ENCODE assay signal across 36 cellular contexts in the genomic region with DNA sequence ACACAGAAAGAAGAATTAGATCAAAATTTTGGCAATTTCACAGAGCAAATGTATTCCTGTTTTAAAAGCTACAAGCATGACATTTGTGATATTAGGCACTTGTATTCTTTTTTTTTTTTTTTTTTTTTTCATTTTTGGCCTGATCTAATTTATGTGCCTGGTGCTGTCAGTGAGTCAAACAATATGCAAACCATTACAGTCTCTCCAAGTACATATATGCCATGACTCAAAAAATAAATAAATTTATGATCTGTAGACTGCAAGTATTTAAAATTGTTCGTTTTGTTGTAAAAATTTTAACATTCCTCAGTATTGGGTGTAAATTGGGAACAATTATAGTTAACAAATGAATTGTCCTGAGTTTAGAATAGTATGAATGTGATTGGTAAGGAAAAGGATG. TPM values are rescaled to one million over a fixed set of nuclear protein-coding genes. Genes with fewer than 3 reads are reported as not detected.
"Had no signal": no experiment of that assay in that cellular context is flagged by ENCODE, and none has a peak within 500 bp of the region (broad histone marks: within the 10 kb centered on the region; RNA-seq: fewer than 3 reads in every experiment).

No MANE protein-coding gene starts in this region.

- H3K4me1 ChIP-seq: adrenal gland, ascending aorta, body of pancreas, breast epithelium had no signal

- H3K4me3 ChIP-seq: adrenal gland, ascending aorta, body of pancreas, breast epithelium, cardiac muscle cell had no signal

- H3K9me3 ChIP-seq: adrenal gland, ascending aorta, body of pancreas, breast epithelium had no signal

- DNase-seq: activated effector memory CD4-positive, alpha-beta T cell treated with anti-CD3 and anti-CD28 coated beads, Interleukin-2, amount 50 U/mL, for 16 hours; activated effector memory CD4-positive, alpha-beta T cell treated with Interleukin-2 at 50 U/mL for 16 hours; activated gamma-delta T cell; activated gamma-delta T cell treated with Interleukin-2 at 50 U/mL for 16 hours; activated naive CD4-positive, alpha-beta T cell; activated naive CD4-positive, alpha-beta T cell treated with anti-CD3 and anti-CD28 coated beads for 36 hours; activated naive CD4-positive, alpha-beta T cell treated with anti-CD3 and anti-CD28 coated beads, Interleukin-2, amount 10 ng/mL, durations not matched to agents 7 days and 5 days; activated naive CD4-positive, alpha-beta T cell treated with anti-CD3 and anti-CD28 coated beads, Interleukin-2, amount 50 U/mL, for 16 hours; activated naive CD4-positive, alpha-beta T cell treated with Interleukin-2 at 50 U/mL for 16 hours; activated naive CD8-positive, alpha-beta T cell treated with anti-CD3 and anti-CD28 coated beads for 36 hours; activated naive CD8-positive, alpha-beta T cell treated with anti-CD3 and anti-CD28 coated beads, Interleukin-2, amount 10 ng/mL, durations not matched to agents 7 days and 5 days; activated naive CD8-positive, alpha-beta T cell treated with anti-CD3 and anti-CD28 coated beads, Interleukin-2, amount 50 U/mL, for 24 hours; activated T-cell treated with anti-CD3 and anti-CD28 coated beads, Interleukin-2, amount 50 U/mL, for 4 hours; activated T-cell treated with anti-CD3 and anti-CD28 coated beads, Interleukin-2, amount 50 U/mL, for 48 hours; activated T-cell treated with anti-CD3 and anti-CD28 coated beads, Interleukin-2, amount 50 U/mL, for 72 hours; adrenal gland; amniotic stem cell; amygdala; anterior cingulate cortex; aorta; body of pancreas; brain microvascular endothelial cell; caudate nucleus; central memory CD4-positive, alpha-beta T cell; cerebellar nuclear complex had no signal

- H3K36me3 ChIP-seq: adrenal gland, ascending aorta, brain microvascular endothelial cell, breast epithelium, cardiac muscle cell had no signal

- H3K27ac ChIP-seq: adrenal gland, ascending aorta, body of pancreas, brain microvascular endothelial cell, breast epithelium, cardiac muscle cell had no signal

- H3K27me3 ChIP-seq: adrenal gland, ascending aorta, body of pancreas, brain microvascular endothelial cell, breast epithelium, cardiac muscle cell had no signal

- ATAC-seq: activated naive CD4-positive, alpha-beta T cell treated with anti-CD3 and anti-CD28 coated beads, Interleukin-2, amount 50 U/mL, for 72 hours; activated naive CD8-positive, alpha-beta T cell treated with anti-CD3 and anti-CD28 coated beads, Interleukin-2, amount 50 U/mL, for 24 hours; activated T-cell treated with anti-CD3 and anti-CD28 coated beads, Interleukin-2, amount 50 U/mL, for 4 hours; activated T-cell treated with anti-CD3 and anti-CD28 coated beads, Interleukin-2, amount 50 U/mL, for 72 hours; activated T-helper 17 cell treated with anti-CD3 and anti-CD28 coated beads, Interleukin-2, amount 50 U/mL, for 72 hours; body of pancreas had no signal

RNA-seq across cellular contexts. Expression of gene CDH9, which starts 51.4 kb away (rescaled TPM):
- total RNA-seq: activated naive CD4-positive, alpha-beta T cell treated with anti-CD3 and anti-CD28 coated beads for 36 hours; activated naive CD4-positive, alpha-beta T cell treated with anti-CD3 and anti-CD28 coated beads, Interleukin-2, amount 50 U/mL, for 72 hours; activated naive CD8-positive, alpha-beta T cell treated with anti-CD3 and anti-CD28 coated beads for 36 hours; activated naive CD8-positive, alpha-beta T cell treated with anti-CD3 and anti-CD28 coated beads, Interleukin-2, amount 10 ng/mL, durations not matched to agents 7 days and 5 days; activated T-cell treated with anti-CD3 and anti-CD28 coated beads, Interleukin-2, amount 50 U/mL, for 4 hours; activated T-cell treated with anti-CD3 and anti-CD28 coated beads, Interleukin-2, amount 50 U/mL, for 72 hours; activated T-helper 1 cell treated with anti-CD3 and anti-CD28 coated beads, Interleukin-12 subunit alpha, Interleukin-12 subunit beta, Interleukin-2, Interleukin-4 antibody, amounts not matched to agents 30 ng/mL and 10 ng/mL and 1 ng/mL, durations not matched to agents 14 hours and 24 hours and 36 hours; activated T-helper 17 cell treated with anti-CD3 and anti-CD28 coated beads, Interleukin-2, amount 50 U/mL, for 72 hours; activated T-helper 2 cell treated with anti-CD3 and anti-CD28 coated beads, Interferon-gamma antibody, Interleukin-2, Interleukin-4, amounts not matched to agents 10 μg/mL and 5 μg/mL and 100 μg/mL, durations not matched to agents 14 hours and 24 hours and 36 hours; aorta; ascending aorta; astrocyte; body of pancreas; breast epithelium; bronchial epithelial cell; cardiac muscle cell; cardiac septum; chondrocyte had no signal
